In the genomic region with DNA sequence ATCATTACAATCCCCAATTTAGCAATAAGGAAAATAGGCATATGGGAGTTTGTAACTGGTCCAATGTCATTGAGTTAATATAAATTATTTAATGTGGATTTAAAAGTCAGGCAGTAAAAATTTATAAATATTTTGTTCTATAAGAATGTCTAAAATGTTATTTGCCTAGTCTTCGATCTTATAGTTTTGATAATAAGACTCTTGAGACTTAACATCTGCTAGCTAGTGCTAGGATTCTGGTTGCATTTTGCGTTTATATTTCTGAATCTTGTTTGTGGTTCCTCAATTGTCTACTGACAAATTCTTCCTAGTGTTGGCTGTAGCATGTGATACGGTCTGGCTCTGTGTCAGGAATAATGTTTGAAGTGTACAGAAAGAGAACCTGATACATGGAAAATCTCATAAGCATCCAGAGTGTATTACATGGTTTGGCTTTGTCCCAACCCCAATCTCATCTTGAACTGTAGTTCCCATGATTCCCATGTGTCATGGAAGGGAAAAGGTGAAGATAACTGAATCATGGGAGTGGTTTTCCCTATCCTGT, we compare ENCODE assay signal across 28 cellular contexts.
"Had no signal": no experiment of that assay in that cellular context is flagged by ENCODE, and none has a peak within 500 bp of the region (broad histone marks: within the 10 kb centered on the region; RNA-seq: fewer than 3 reads in every experiment).

No MANE protein-coding gene starts in this region.

- H3K27ac ChIP-seq: adrenal gland, KMS-11, PC-9, RWPE1 had no signal

- H3K4me1 ChIP-seq: adrenal gland had no signal

- H3K9me3 ChIP-seq: adrenal gland had no signal

- H3K9ac ChIP-seq: KMS-11 had no signal

- ATAC-seq: activated CD4-positive, CD25-positive, alpha-beta regulatory T cell treated with anti-CD3 and anti-CD28 coated beads, Interleukin-2, amount 50 U/mL, for 24 hours; activated naive CD4-positive, alpha-beta T cell treated with anti-CD3 and anti-CD28 coated beads, Interleukin-2, amount 50 U/mL, for 72 hours; activated T-cell treated with anti-CD3 and anti-CD28 coated beads, Interleukin-2, amount 50 U/mL, for 4 hours; Right ventricle myocardium inferior; SK-N-SH treated with all-trans-retinoic acid at 6 μM for 48 hours had no signal

- H2AFZ ChIP-seq: PC-9 had no signal

- H3K36me3 ChIP-seq: adrenal gland had no signal

- DNase-seq: activated CD4-positive, alpha-beta memory T cell treated with anti-CD3 and anti-CD28 coated beads for 36 hours; activated CD4-positive, alpha-beta T cell treated with anti-CD3 and anti-CD28 coated beads for 4 hours; activated CD4-positive, alpha-beta T cell treated with anti-CD3 and anti-CD28 coated beads, Interleukin-2, amount 50 U/mL, for 1 hour; activated CD8-positive, alpha-beta memory T cell treated with anti-CD3 and anti-CD28 coated beads, Interleukin-2, amount 50 U/mL, for 4 hours; activated gamma-delta T cell treated with Interleukin-2 at 50 U/mL for 16 hours; activated naive CD4-positive, alpha-beta T cell treated with anti-CD3 and anti-CD28 coated beads for 36 hours; activated T-cell treated with anti-CD3 and anti-CD28 coated beads for 4 hours; activated T-cell treated with anti-CD3 and anti-CD28 coated beads, Interleukin-2, amount 50 U/mL, for 4 hours; adrenal gland; caudate nucleus; cerebellar nuclear complex; NCI-H1092 treated with DMSO at 0.1 percent for 48 hours; NCI-H1417; NCI-H146; NCI-H187; NCI-H2029 treated with DMSO at 0.1 percent for 48 hours; NCI-H2107; NCI-H345; NCI-H524 treated with DMSO at 0.1 percent for 48 hours; PC-9; SIG-M5; T1000 had no signal

- H3K27me3 ChIP-seq: adrenal gland had no signal

- H3K4me2 ChIP-seq: KMS-11, PC-9 had no signal

- H3K4me3 ChIP-seq: adrenal gland, PC-9 had no signal
